ENCODE assay signal across 1 cellular context in genomic region chr1:176858421-176858916, GRCh38.
TF ChIP-seq lines count a peak whose summit lies in the region.

No MANE protein-coding gene starts in this region.

TF ChIP-seq in K562, 482 proteins besides CTCF, POLR2A, EP300 and RAD21 (continued from another document):
- TF ChIP-seq FOSL1 (tag; conservative IDR thresholded peaks at IDR 0.05): peak; percentile 68
- TF ChIP-seq GATA2 (CRISPR knock-in tag; IDR thresholded peaks at IDR 0.05): no peak
- TF ChIP-seq ATF3 (IDR thresholded peaks at IDR 0.05): peak; percentile 40
- TF ChIP-seq ATF3 (CRISPR knock-in tag; conservative IDR thresholded peaks at IDR 0.05): no peak
- no peak for TF ChIP-seq LCOR (CRISPR knock-in tag; IDR thresholded peaks at IDR 0.05)
- peak in 1 of 2 experiments; percentile 29; a peak in 1 of 4 replicates for TF ChIP-seq KDM1A (IDR thresholded peaks at IDR 0.05)
- peak; percentile 88 for TF ChIP-seq HMBOX1 (IDR thresholded peaks at IDR 0.05)
- peak; percentile 21; the same call in 1 of the 2 replicates for TF ChIP-seq ARID1B (IDR thresholded peaks at IDR 0.05)
- peak; percentile 36; the same call in 1 of the 2 replicates for TF ChIP-seq USF2 (CRISPR knock-in tag; IDR thresholded peaks at IDR 0.05)
- peak; percentile 92 for TF ChIP-seq C11orf30 (IDR thresholded peaks at IDR 0.05; ENCODE audit: low read depth)
- TF ChIP-seq BACH1 (tag; IDR thresholded peaks at IDR 0.05): 0 out of 2 replicates have a peak, but pooled peaks have one; percentile 39
- TF ChIP-seq ZEB2 (IDR thresholded peaks at IDR 0.05): no peak
- no peak for TF ChIP-seq IFI16 (CRISPR knock-in tag; IDR thresholded peaks at IDR 0.05)
- TF ChIP-seq ZNF354B (CRISPR knock-in tag; IDR thresholded peaks at IDR 0.05): no peak
- TF ChIP-seq TFE3 (CRISPR knock-in tag; IDR thresholded peaks at IDR 0.05): 0 out of 2 replicates have a peak, but pooled peaks have one; percentile 12
- TF ChIP-seq PKNOX1 (IDR thresholded peaks at IDR 0.05): peak; percentile 95
- TF ChIP-seq CTBP1 (IDR thresholded peaks at IDR 0.05; ENCODE audit: borderline replicate concordance): peak; percentile 14; the same call in 1 of the 2 replicates
- no peak for TF ChIP-seq TRIM24 (IDR thresholded peaks at IDR 0.05)
- peak in 1 of 2 experiments; percentile 90; a peak in 2 of 4 replicates for TF ChIP-seq RCOR1 (IDR thresholded peaks at IDR 0.05; ENCODE audit: borderline replicate concordance in 1 of 2, low read depth in 2 of 2, low read length in 2 of 2)
- peak; percentile 68 for TF ChIP-seq MAFF (IDR thresholded peaks at IDR 0.05; ENCODE audit: low read length)
- peak; percentile 62 for TF ChIP-seq NFE2L1 (tag; IDR thresholded peaks at IDR 0.05; ENCODE audit: borderline replicate concordance, low read depth)
- TF ChIP-seq MAFK (IDR thresholded peaks at IDR 0.05; ENCODE audit: low read length): peak; percentile 64
- TF ChIP-seq SOX6 (IDR thresholded peaks at IDR 0.05): peak; percentile 54
- TF ChIP-seq DMBX1 (CRISPR knock-in tag; IDR thresholded peaks at IDR 0.05; ENCODE audit: borderline replicate concordance): no peak
- TF ChIP-seq NFE2 (IDR thresholded peaks at IDR 0.05; ENCODE audit: low read depth): peak; percentile 93
- TF ChIP-seq MEIS2 (IDR thresholded peaks at IDR 0.05; ENCODE audit: partially characterized antibody): peak; percentile 99
- peak; percentile 95 for TF ChIP-seq MAFG (tag; conservative IDR thresholded peaks at IDR 0.05)
- TF ChIP-seq FOXK2 (conservative IDR thresholded peaks at IDR 0.05 in 1 of 2, IDR thresholded peaks at IDR 0.05 in 1 of 2; ENCODE audit: low read depth in 2 of 2): 0 out of 4 replicates have a peak, but pooled peaks of 1 of the 2 experiments have one; percentile 9
- peak; percentile 50; the same call in 1 of the 2 replicates for TF ChIP-seq PBX2 (CRISPR knock-in tag; IDR thresholded peaks at IDR 0.05; ENCODE audit: low read depth)
- peak; percentile 99 for TF ChIP-seq PBX2 (tag; conservative IDR thresholded peaks at IDR 0.05; ENCODE audit: low read depth)
- no peak for TF ChIP-seq MCM5 (IDR thresholded peaks at IDR 0.05; ENCODE audit: low read depth)
- TF ChIP-seq JUND (IDR thresholded peaks at IDR 0.05; ENCODE audit: borderline replicate concordance, low read depth, low read length): peak; percentile 47; the same call in 1 of the 2 replicates
- peak; percentile 51; the same call in 2 of the 3 replicates for TF ChIP-seq JUND (tag; IDR thresholded peaks at IDR 0.05; ENCODE audit: borderline replicate concordance, low read depth, low read length)
- TF ChIP-seq NR2C2 (CRISPR knock-in tag; IDR thresholded peaks at IDR 0.05): no peak
- TF ChIP-seq NR2C2 (tag; IDR thresholded peaks at IDR 0.05): peak; percentile 31; the same call in 1 of the 2 replicates
- TF ChIP-seq KLF1 (tag; IDR thresholded peaks at IDR 0.05): no peak
- TF ChIP-seq ZNF146 (CRISPR knock-in tag; IDR thresholded peaks at IDR 0.05; ENCODE audit: unreplicated experiment): no peak
